In genomic region chr1:117985239-117985638, GRCh38 we compare ENCODE assay signal across 29 cellular contexts.
"Had no signal": no experiment of that assay in that cellular context is flagged by ENCODE, and none has a peak within 500 bp of the region (broad histone marks: within the 10 kb centered on the region; RNA-seq: fewer than 3 reads in every experiment).

No MANE protein-coding gene starts in this region.

- FAIRE-seq: endometrium, endothelial cell of umbilical vein had no signal

- H3K4me3 ChIP-seq: body of pancreas, cardiac muscle cell, colonic mucosa, gastroesophageal sphincter, heart right ventricle had no signal

- H3K27me3 ChIP-seq: body of pancreas, cardiac muscle cell, colonic mucosa, gastroesophageal sphincter had no signal

- H3K36me3 ChIP-seq: cardiac muscle cell, colonic mucosa, gastroesophageal sphincter, heart right ventricle had no signal

- DNase-seq: activated CD4-positive, alpha-beta memory T cell treated with anti-CD3 and anti-CD28 coated beads for 36 hours; activated CD4-positive, alpha-beta T cell treated with anti-CD3 and anti-CD28 coated beads for 36 hours; activated CD4-positive, alpha-beta T cell treated with anti-CD3 and anti-CD28 coated beads, Interleukin-2, amount 10 ng/mL, durations not matched to agents 24 days and 14 days; activated CD4-positive, CD25-positive, alpha-beta regulatory T cell; activated CD4-positive, CD25-positive, alpha-beta regulatory T cell treated with anti-CD3 and anti-CD28 coated beads, Interleukin-2, amount 50 U/mL, for 72 hours; activated CD8-positive, alpha-beta memory T cell treated with anti-CD3 and anti-CD28 coated beads, Interleukin-2, amount 10 ng/mL, durations not matched to agents 7 days and 5 days; activated CD8-positive, alpha-beta memory T cell treated with anti-CD3 and anti-CD28 coated beads, Interleukin-2, amount 50 U/mL, for 4 hours; activated CD8-positive, alpha-beta T cell treated with anti-CD3 and anti-CD28 coated beads, Interleukin-2, amount 10 ng/mL, durations not matched to agents 7 days and 5 days; activated gamma-delta T cell; activated naive CD4-positive, alpha-beta T cell treated with anti-CD3 and anti-CD28 coated beads, Interleukin-2, amount 50 U/mL, for 16 hours; activated naive CD4-positive, alpha-beta T cell treated with Interleukin-2 at 50 U/mL for 16 hours; activated T-cell treated with anti-CD3 and anti-CD28 coated beads, Interleukin-2, amount 50 U/mL, for 24 hours; activated T-cell treated with anti-CD3 and anti-CD28 coated beads, Interleukin-2, amount 50 U/mL, for 72 hours; amygdala; aorta; body of pancreas; central memory CD4-positive, alpha-beta T cell; cerebellar nuclear complex; colonic mucosa; effector CD8-positive, alpha-beta T cell; foreskin melanocyte; heart right ventricle; T-helper 1 cell; T-helper 17 cell had no signal

- ATAC-seq: activated CD4-positive, alpha-beta T cell treated with anti-CD3 and anti-CD28 coated beads for 36 hours; activated CD8-positive, alpha-beta memory T cell treated with anti-CD3 and anti-CD28 coated beads, Interleukin-2, amount 10 ng/mL, durations not matched to agents 7 days and 5 days; activated CD8-positive, alpha-beta T cell treated with anti-CD3 and anti-CD28 coated beads, Interleukin-2, amount 10 ng/mL, durations not matched to agents 7 days and 5 days; activated T-cell treated with anti-CD3 and anti-CD28 coated beads, Interleukin-2, amount 50 U/mL, for 72 hours; body of pancreas; esophagus mucosa; gastroesophageal sphincter; heart right ventricle; T-helper 17 cell had no signal
